8 cellular contexts compared by ENCODE assay signal in genomic region chr17:6556121-6557039, GRCh38. TPM values are rescaled to one million over a fixed set of nuclear protein-coding genes. Genes with fewer than 3 reads are reported as not detected.
DNase-seq lines count a peak whose midpoint lies in the region; ATAC-seq, FAIRE-seq and TF ChIP-seq lines count a peak whose summit lies in the region.

Gene PITPNM3 (minus strand): TSS chr17:6556555. CDS start chr17:6556406, 149 bp downstream.

- peaks cover 0 to 7% of the 10 kb centered on the region in 2 donors for H3K4me1 Mint-ChIP-seq in natural killer cell treated with Interleukin-12 subunit alpha and Interleukin-12 subunit beta and Interleukin-15 and Interleukin-18, amount 100 ng/mL, for 72 hours (ENCODE audit: low read depth in 2 of 2)

- H2AFZ ChIP-seq in endothelial cell of umbilical vein (ENCODE audit: low read depth, low read length), result peak within 1 kb of the TSS; percentile 47

- peaks cover 20 to 34% of the 10 kb centered on the region in 2 donors for H3K27me3 Mint-ChIP-seq in natural killer cell treated with Interleukin-12 subunit alpha and Interleukin-12 subunit beta and Interleukin-15 and Interleukin-18, amount 100 ng/mL, for 72 hours

- FAIRE-seq in endothelial cell of umbilical vein (lab: Jason Lieb, UNC), result no peak

- H3K9ac ChIP-seq in BLaER1 (no peak within 1 kb of the TSS), NT2/D1 (ENCODE audit: insufficient read length, low read depth) (peak within 1 kb of the TSS; percentile 24), endothelial cell of umbilical vein (replicated peaks; ENCODE audit: extremely low read depth, insufficient read depth, low read length) (no peak within 1 kb of the TSS)

- CTCF ChIA-PET in endothelial cell of umbilical vein (lab: Charles Lee), result interaction anchor here (1.3 to 3.7 kb wide), 2 partner anchors 81 to 84 kb away, joined by 4 to 29 read pairs; no protein-coding TSS in a partner anchor

- peaks cover 13% of the 10 kb centered on the region for H3K4me1 ChIP-seq in BLaER1
- H3K4me1 ChIP-seq in NT2/D1 (ENCODE audit: insufficient read depth, insufficient read length), result peaks cover 10% of the 10 kb centered on the region
- peaks cover 3% of the 10 kb centered on the region for H3K4me1 ChIP-seq in endothelial cell of umbilical vein (ENCODE audit: control insufficient read depth, extremely low read depth, insufficient read depth, low read length)

- no peak within 1 kb of the TSS for H3K27ac Mint-ChIP-seq in natural killer cell treated with Interleukin-12 subunit alpha and Interleukin-12 subunit beta and Interleukin-15 and Interleukin-18, amount 100 ng/mL, for 72 hours

- H4K20me1 ChIP-seq in BLaER1 (peaks cover 53% of the 10 kb centered on the region), endothelial cell of umbilical vein (replicated peaks; ENCODE audit: control insufficient read depth, extremely low read depth, insufficient read depth, low read length) (no peaks in the 10 kb centered on the region)

- H3K36me3 Mint-ChIP-seq in natural killer cell treated with Interleukin-12 subunit alpha and Interleukin-12 subunit beta and Interleukin-15 and Interleukin-18, amount 100 ng/mL, for 72 hours, result no peaks in the 10 kb centered on the region

- H3K9me3 Mint-ChIP-seq in natural killer cell treated with Interleukin-12 subunit alpha and Interleukin-12 subunit beta and Interleukin-15 and Interleukin-18, amount 100 ng/mL, for 72 hours, result no peaks in the 10 kb centered on the region

- no peaks in the 10 kb centered on the region for H3K79me2 ChIP-seq in endothelial cell of umbilical vein (ENCODE audit: control insufficient read depth, insufficient read depth, low read length)

- H3K9me3 ChIP-seq in BLaER1 (no peaks in the 10 kb centered on the region), NT2/D1 (ENCODE audit: insufficient read depth, low read length) (no peaks in the 10 kb centered on the region), endothelial cell of umbilical vein (replicated peaks; ENCODE audit: control insufficient read depth, insufficient read depth, low read length) (no peaks in the 10 kb centered on the region)

- H3K27me3 ChIP-seq in BLaER1, result peaks cover 87% of the 10 kb centered on the region
- H3K27me3 ChIP-seq in NT2/D1 (ENCODE audit: insufficient read depth, insufficient read length), result peaks cover 60% of the 10 kb centered on the region
- peaks cover 9 to 18% of the 10 kb centered on the region in 2 experiments for H3K27me3 ChIP-seq in endothelial cell of umbilical vein (ENCODE audit: control insufficient read depth in 2 of 2, insufficient read depth in 2 of 2, low read length in 2 of 2)

- H3K36me3 ChIP-seq in BLaER1, result no peaks in the 10 kb centered on the region
- no peaks in the 10 kb centered on the region for H3K36me3 ChIP-seq in NT2/D1 (ENCODE audit: insufficient read depth, insufficient read length, low read length)
- no peaks in the 10 kb centered on the region for H3K36me3 ChIP-seq in endothelial cell of umbilical vein (ENCODE audit: control insufficient read depth in 2 of 2, extremely low read depth in 1 of 2, insufficient read depth in 2 of 2, low read length in 2 of 2)

- no peak for TF ChIP-seq POLR2A in endothelial cell of umbilical vein (IDR thresholded peaks at IDR 0.05; ENCODE audit: low read depth, low read length)

- H3K9me1 ChIP-seq in endothelial cell of umbilical vein (replicated peaks; ENCODE audit: control insufficient read depth, extremely low read depth, insufficient read depth, low read length), result no peaks in the 10 kb centered on the region

- no peak for TF ChIP-seq CTCF in endothelial cell of umbilical vein (IDR thresholded peaks at IDR 0.05; ENCODE audit: extremely low read depth in 1 of 2, insufficient read depth in 1 of 2, low read depth in 1 of 2, low read length in 2 of 2)

- BruUV-seq in endothelial cell of umbilical vein (replicated peaks; lab: Mats Ljungman, UMichigan), result no TSS peak

- POLR2A ChIA-PET in endothelial cell of umbilical vein (lab: Charles Lee), result no interaction called here

- H3K4me2 ChIP-seq in BLaER1 (peak within 1 kb of the TSS; percentile 88), endothelial cell of umbilical vein (ENCODE audit: insufficient read depth, low read length) (peak within 1 kb of the TSS; percentile 38)

- peak within 1 kb of the TSS; percentile 62 for H3K4me3 ChIP-seq in BLaER1
- H3K4me3 ChIP-seq in NT2/D1 (ENCODE audit: insufficient read length, low read depth), result peak within 1 kb of the TSS; percentile 57
- peak within 1 kb of the TSS; percentile 3 to 42 (median 36) for H3K4me3 ChIP-seq in endothelial cell of umbilical vein (replicated peaks in 1 of 3; ENCODE audit: insufficient read depth in 1 of 3, low read depth in 1 of 3, low read length in 3 of 3)

- DNase-seq in NT2/D1 (ENCODE audit: low read depth, low spot score), result no peak
- no peak for DNase-seq in endothelial cell of umbilical vein (ENCODE audit: low read depth, low spot score)
- DNase-seq in natural killer cell treated with Interleukin-12 subunit alpha and Interleukin-12 subunit beta and Interleukin-15 and Interleukin-18, amount 100 ng/mL, for 72 hours (ENCODE audit: low spot score), result no peak
- no peak for DNase-seq in activated CD4-positive, CD25-positive, alpha-beta regulatory T cell (lab: John Stamatoyannopoulos, UW)
- no peak for DNase-seq in activated CD4-positive, CD25-positive, alpha-beta regulatory T cell treated with anti-CD3 and anti-CD28 coated beads, Interleukin-2, amount 50 U/mL, for 72 hours
- no peak for DNase-seq in sciatic nerve (ENCODE audit: low spot score)

- intact Hi-C loops in endothelial cell of umbilical vein (cut with micrococcal nuclease), result no loop called here
- intact Hi-C loops in sciatic nerve (cut with DNase I), result no loop called here

- H3K4me3 Mint-ChIP-seq in natural killer cell treated with Interleukin-12 subunit alpha and Interleukin-12 subunit beta and Interleukin-15 and Interleukin-18, amount 100 ng/mL, for 72 hours, result peak within 1 kb of the TSS; percentile 50

- no peak for ATAC-seq in natural killer cell treated with Interleukin-12 subunit alpha and Interleukin-12 subunit beta and Interleukin-15 and Interleukin-18, amount 100 ng/mL, for 72 hours
- no peak for ATAC-seq in GM18909 (IDR thresholded peaks at IDR 0.05; ENCODE audit: poor library complexity, unreplicated experiment)
- no peak for ATAC-seq in sciatic nerve

- dilution Hi-C loops in endothelial cell of umbilical vein (cut with MboI; ENCODE audit: extremely low pct_ligation_motif_present, low sequenced_read_pairs), result no loop called here

- no peak within 1 kb of the TSS for H3K27ac ChIP-seq in BLaER1
- no peak within 1 kb of the TSS for H3K27ac ChIP-seq in endothelial cell of umbilical vein (ENCODE audit: insufficient read depth, low read depth, low read length)

TF ChIP-seq in endothelial cell of umbilical vein, 7 proteins besides CTCF, POLR2A, EP300 and RAD21:
- TF ChIP-seq JUN (IDR thresholded peaks at IDR 0.05; ENCODE audit: borderline replicate concordance, insufficient read depth, insufficient read length, low read depth) (no peak), FOS (IDR thresholded peaks at IDR 0.05; ENCODE audit: borderline replicate concordance, insufficient read depth, low read length) (no peak), MYC (IDR thresholded peaks at IDR 0.05; ENCODE audit: low read depth, low read length) (no peak), MAX (IDR thresholded peaks at IDR 0.05; ENCODE audit: insufficient read depth, insufficient read length) (no peak), EZH2 (IDR thresholded peaks at IDR 0.05; ENCODE audit: borderline replicate concordance, low read depth, low read length, severe bottlenecking) (no peak), GATA2 (IDR thresholded peaks at IDR 0.05; ENCODE audit: insufficient read depth, insufficient read length, low read depth, low read length) (no peak), POLR2AphosphoS5 (IDR thresholded peaks at IDR 0.05; ENCODE audit: insufficient read depth, low read depth, low read length) (no peak)

RNA-seq across cellular contexts. Expression of gene PITPNM3, which starts in this region (rescaled TPM):
- total RNA-seq in endothelial cell of umbilical vein (0.76 and 1.9 TPM in 2 replicates), sciatic nerve (4.3 TPM)
- polyA plus RNA-seq in endothelial cell of umbilical vein, result 1.0 and 1.1 TPM in 2 replicates
- 0.81 and 1.1 TPM in 2 replicates for polyA plus RNA-seq in endothelial cell of umbilical vein (2011; cell fraction: cytosol; rRNA removed)
- polyA plus RNA-seq in endothelial cell of umbilical vein (2011; cell fraction: nucleus; rRNA removed), result 3.0 and 3.9 TPM in 2 replicates
- 0.30 and 0.40 TPM in 2 replicates for polyA plus RNA-seq in endothelial cell of umbilical vein (2012)
- 0.85 and 1.1 TPM in 2 replicates for polyA minus RNA-seq in endothelial cell of umbilical vein
- 17.0 TPM for polyA minus RNA-seq in endothelial cell of umbilical vein (2011; cell fraction: cytosol; rRNA and poly(A)+ RNA removed)
- polyA minus RNA-seq in endothelial cell of umbilical vein (2011; cell fraction: nucleus; rRNA and poly(A)+ RNA removed), result 1.3 and 1.9 TPM in 2 replicates
- total RNA-seq in natural killer cell treated with Interleukin-12 subunit alpha and Interleukin-12 subunit beta and Interleukin-15 and Interleukin-18, amount 100 ng/mL, for 72 hours, result under 1 TPM; 0.59 to 0.84 TPM
